In the genomic region with DNA sequence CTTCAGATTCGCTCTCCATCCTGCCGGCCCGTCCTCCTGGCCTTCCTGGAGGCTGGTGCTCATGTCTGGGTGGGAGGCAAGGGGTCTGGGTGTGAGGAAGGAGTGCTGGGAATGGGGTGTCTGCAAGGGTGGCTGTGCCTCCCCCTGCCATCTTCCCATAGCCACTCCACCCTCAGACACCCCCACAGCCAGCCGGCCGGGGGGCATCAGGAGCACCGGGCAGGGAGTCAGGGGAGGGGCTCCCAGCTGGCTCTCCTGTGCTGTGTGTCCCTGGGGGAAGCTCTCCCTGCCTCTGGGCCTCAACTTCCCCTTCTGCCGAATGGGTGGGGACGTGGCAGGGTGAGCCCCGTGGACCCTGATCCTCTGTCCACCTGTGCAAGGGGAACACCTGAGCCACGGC, we compare ENCODE assay signal across 31 cellular contexts.
"Had no signal": no experiment of that assay in that cellular context is flagged by ENCODE, and none has a peak within 500 bp of the region (broad histone marks: within the 10 kb centered on the region; RNA-seq: fewer than 3 reads in every experiment).

No MANE protein-coding gene starts in this region.

- H3K36me3 ChIP-seq: WERI-Rb-1 had no signal

- DNase-seq: activated B cell treated with CpG ODN at 0.5 μM for 24 hours; activated CD4-positive, alpha-beta T cell treated with anti-CD3 and anti-CD28 coated beads for 48 hours; activated CD4-positive, alpha-beta T cell treated with anti-CD3 and anti-CD28 coated beads, Interleukin-2, amount 50 U/mL, for 1 hour; activated CD4-positive, alpha-beta T cell treated with anti-CD3 and anti-CD28 coated beads, Interleukin-2, amount 50 U/mL, for 48 hours; activated CD8-positive, alpha-beta memory T cell treated with anti-CD3 and anti-CD28 coated beads for 24 hours; activated CD8-positive, alpha-beta T cell treated with anti-CD3 and anti-CD28 coated beads for 36 hours; activated effector memory CD4-positive, alpha-beta T cell treated with Interleukin-2 at 50 U/mL for 16 hours; activated gamma-delta T cell treated with Interleukin-2 at 50 U/mL for 16 hours; activated naive CD4-positive, alpha-beta T cell treated with anti-CD3 and anti-CD28 coated beads, Interleukin-2, amount 50 U/mL, for 16 hours; activated naive CD4-positive, alpha-beta T cell treated with Interleukin-2 at 50 U/mL for 16 hours; activated T-cell treated with anti-CD3 and anti-CD28 coated beads, Interleukin-2, amount 50 U/mL, for 4 hours; amniotic stem cell; anterior cingulate cortex; brain microvascular endothelial cell; dorsolateral prefrontal cortex; effector memory CD4-positive, alpha-beta T cell; endodermal cell; foreskin fibroblast; head of caudate nucleus; T-helper 9 cell; WERI-Rb-1 had no signal

- H3K27me3 ChIP-seq: brain microvascular endothelial cell, dorsolateral prefrontal cortex had no signal

- H3K27ac ChIP-seq: brain microvascular endothelial cell, coronary artery, dorsolateral prefrontal cortex, WERI-Rb-1 had no signal

- H3K4me3 Mint-ChIP-seq: activated B cell treated with CpG ODN at 0.5 μM for 24 hours; activated CD8-positive, alpha-beta T cell treated with anti-CD3 and anti-CD28 coated beads for 36 hours; activated naive CD8-positive, alpha-beta T cell; activated T-cell treated with anti-CD3 and anti-CD28 coated beads, Interleukin-2, amount 50 U/mL, for 4 hours; activated T-helper 17 cell treated with anti-CD3 and anti-CD28 coated beads, Interleukin-2, amount 50 U/mL, for 72 hours; central memory CD8-positive, alpha-beta T cell; dendritic cell treated with granulocyte-macrophage colony-stimulating factor and Interleukin-4, amounts not matched to agents 40 ng/mL and 50 ng/mL, for 4 days; endodermal cell had no signal

- H3K27ac Mint-ChIP-seq: activated B cell treated with CpG ODN at 0.5 μM for 24 hours; activated CD8-positive, alpha-beta T cell treated with anti-CD3 and anti-CD28 coated beads for 36 hours; activated naive CD8-positive, alpha-beta T cell; activated T-helper 17 cell treated with anti-CD3 and anti-CD28 coated beads, Interleukin-2, amount 50 U/mL, for 72 hours; dendritic cell treated with granulocyte-macrophage colony-stimulating factor and Interleukin-4, amounts not matched to agents 40 ng/mL and 50 ng/mL, for 4 days; endodermal cell had no signal

- H3K9me3 Mint-ChIP-seq: activated B cell treated with CpG ODN at 0.5 μM for 24 hours; activated CD8-positive, alpha-beta T cell treated with anti-CD3 and anti-CD28 coated beads for 36 hours; activated T-cell treated with anti-CD3 and anti-CD28 coated beads, Interleukin-2, amount 50 U/mL, for 4 hours; activated T-helper 17 cell treated with anti-CD3 and anti-CD28 coated beads, Interleukin-2, amount 50 U/mL, for 72 hours; central memory CD8-positive, alpha-beta T cell; dendritic cell treated with granulocyte-macrophage colony-stimulating factor and Interleukin-4, amounts not matched to agents 40 ng/mL and 50 ng/mL, for 4 days; endodermal cell had no signal

- H3K4me3 ChIP-seq: coronary artery, dorsolateral prefrontal cortex had no signal

- FAIRE-seq: astrocyte, bronchial epithelial cell, frontal cortex had no signal

- ATAC-seq: activated CD4-positive, CD25-positive, alpha-beta regulatory T cell treated with anti-CD3 and anti-CD28 coated beads, Interleukin-2, amount 50 U/mL, for 24 hours; activated CD8-positive, alpha-beta T cell treated with anti-CD3 and anti-CD28 coated beads for 36 hours; activated T-cell treated with anti-CD3 and anti-CD28 coated beads, Interleukin-2, amount 50 U/mL, for 4 hours; activated T-helper 17 cell treated with anti-CD3 and anti-CD28 coated beads, Interleukin-2, amount 50 U/mL, for 72 hours; esophagus mucosa had no signal

- H3K27me3 Mint-ChIP-seq: activated CD8-positive, alpha-beta T cell treated with anti-CD3 and anti-CD28 coated beads for 36 hours; activated naive CD8-positive, alpha-beta T cell; activated T-helper 17 cell treated with anti-CD3 and anti-CD28 coated beads, Interleukin-2, amount 50 U/mL, for 72 hours; central memory CD8-positive, alpha-beta T cell; dendritic cell treated with granulocyte-macrophage colony-stimulating factor and Interleukin-4, amounts not matched to agents 40 ng/mL and 50 ng/mL, for 4 days had no signal

- H3K4me1 Mint-ChIP-seq: activated B cell treated with CpG ODN at 0.5 μM for 24 hours; activated T-helper 17 cell treated with anti-CD3 and anti-CD28 coated beads, Interleukin-2, amount 50 U/mL, for 72 hours; central memory CD8-positive, alpha-beta T cell; endodermal cell had no signal

- H3K36me3 Mint-ChIP-seq: activated naive CD8-positive, alpha-beta T cell had no signal
